ENCODE assay signal across 1 cellular context in the genomic region with DNA sequence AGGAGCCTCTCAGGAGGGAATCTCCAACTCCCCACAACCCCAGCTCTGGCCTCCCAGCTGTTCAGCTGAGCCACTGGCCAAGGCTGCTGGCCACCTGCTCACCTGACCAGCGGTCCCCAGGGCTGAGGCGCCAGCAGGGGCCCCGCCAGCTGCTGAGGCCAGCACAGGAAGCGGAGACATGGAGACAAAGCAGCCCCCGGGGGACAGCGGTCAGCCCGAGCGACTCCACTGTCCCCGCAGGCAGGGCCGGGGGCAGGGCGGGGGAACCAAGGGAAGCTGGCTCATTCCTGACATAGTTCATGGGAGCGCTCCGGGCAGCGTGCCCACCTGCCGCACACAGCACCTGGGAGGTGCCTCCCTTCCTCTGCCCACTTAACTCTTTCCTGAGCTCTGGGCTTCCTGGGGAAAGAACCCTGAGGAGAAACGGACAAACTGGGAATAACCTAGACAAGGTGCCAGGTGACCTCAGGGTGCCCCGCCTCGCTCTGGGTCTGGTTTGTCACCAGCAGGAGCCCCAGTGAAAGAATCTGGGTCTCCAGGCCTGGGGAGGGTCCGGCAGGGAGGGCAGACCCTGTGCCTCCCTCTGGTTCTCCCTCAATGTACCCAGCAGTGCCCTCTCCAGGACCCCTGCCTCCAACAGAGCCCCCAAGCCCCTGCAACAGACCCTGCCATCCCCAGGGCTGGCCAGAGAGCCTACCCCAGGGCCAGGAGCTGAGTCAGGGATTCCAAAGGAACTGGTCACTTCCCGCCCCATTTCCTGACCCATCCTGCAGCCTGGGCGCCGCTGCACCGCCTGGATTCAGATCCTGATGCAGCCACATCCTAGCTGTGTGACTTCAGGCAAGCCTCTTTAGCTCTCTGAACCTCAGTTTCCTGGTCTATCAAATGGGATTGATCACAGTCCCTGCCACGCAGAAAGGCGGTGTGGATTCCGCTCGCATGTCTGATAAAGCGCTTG.
A peak's percentile ranks its signal among the peaks of the same experiment; 100 is the strongest.
TF ChIP-seq lines count a peak whose summit lies in the region.

No MANE protein-coding gene starts in this region.

TF ChIP-seq in HepG2, 621 proteins besides CTCF, POLR2A, EP300 and RAD21 (continued from another document and continues in another):
- TF ChIP-seq, protein P1, sequence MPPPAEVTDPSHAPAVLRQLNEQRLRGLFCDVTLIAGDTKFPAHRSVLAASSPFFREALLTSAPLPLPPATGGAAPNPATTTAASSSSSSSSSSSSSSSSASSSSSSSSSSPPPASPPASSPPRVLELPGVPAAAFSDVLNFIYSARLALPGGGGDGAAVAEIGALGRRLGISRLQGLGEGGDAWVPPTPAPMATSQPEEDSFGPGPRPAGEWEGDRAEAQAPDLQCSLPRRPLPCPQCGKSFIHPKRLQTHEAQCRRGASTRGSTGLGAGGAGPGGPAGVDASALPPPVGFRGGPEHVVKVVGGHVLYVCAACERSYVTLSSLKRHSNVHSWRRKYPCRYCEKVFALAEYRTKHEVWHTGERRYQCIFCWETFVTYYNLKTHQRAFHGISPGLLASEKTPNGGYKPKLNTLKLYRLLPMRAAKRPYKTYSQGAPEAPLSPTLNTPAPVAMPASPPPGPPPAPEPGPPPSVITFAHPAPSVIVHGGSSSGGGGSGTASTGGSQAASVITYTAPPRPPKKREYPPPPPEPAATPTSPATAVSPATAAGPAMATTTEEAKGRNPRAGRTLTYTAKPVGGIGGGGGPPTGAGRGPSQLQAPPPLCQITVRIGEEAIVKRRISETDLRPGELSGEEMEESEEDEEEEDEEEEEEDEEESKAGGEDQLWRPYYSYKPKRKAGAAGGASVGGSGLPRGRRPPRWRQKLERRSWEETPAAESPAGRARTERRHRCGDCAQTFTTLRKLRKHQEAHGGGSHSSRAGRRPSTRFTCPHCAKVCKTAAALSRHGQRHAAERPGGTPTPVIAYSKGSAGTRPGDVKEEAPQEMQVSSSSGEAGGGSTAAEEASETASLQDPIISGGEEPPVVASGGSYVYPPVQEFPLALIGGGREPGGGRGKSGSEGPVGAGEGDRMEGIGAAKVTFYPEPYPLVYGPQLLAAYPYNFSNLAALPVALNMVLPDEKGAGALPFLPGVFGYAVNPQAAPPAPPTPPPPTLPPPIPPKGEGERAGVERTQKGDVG (CRISPR knock-in tag; IDR thresholded peaks at IDR 0.05; ENCODE audit: borderline replicate concordance), result peak; percentile 47; the same call in 1 of the 2 replicates
- TF ChIP-seq, protein P2, sequence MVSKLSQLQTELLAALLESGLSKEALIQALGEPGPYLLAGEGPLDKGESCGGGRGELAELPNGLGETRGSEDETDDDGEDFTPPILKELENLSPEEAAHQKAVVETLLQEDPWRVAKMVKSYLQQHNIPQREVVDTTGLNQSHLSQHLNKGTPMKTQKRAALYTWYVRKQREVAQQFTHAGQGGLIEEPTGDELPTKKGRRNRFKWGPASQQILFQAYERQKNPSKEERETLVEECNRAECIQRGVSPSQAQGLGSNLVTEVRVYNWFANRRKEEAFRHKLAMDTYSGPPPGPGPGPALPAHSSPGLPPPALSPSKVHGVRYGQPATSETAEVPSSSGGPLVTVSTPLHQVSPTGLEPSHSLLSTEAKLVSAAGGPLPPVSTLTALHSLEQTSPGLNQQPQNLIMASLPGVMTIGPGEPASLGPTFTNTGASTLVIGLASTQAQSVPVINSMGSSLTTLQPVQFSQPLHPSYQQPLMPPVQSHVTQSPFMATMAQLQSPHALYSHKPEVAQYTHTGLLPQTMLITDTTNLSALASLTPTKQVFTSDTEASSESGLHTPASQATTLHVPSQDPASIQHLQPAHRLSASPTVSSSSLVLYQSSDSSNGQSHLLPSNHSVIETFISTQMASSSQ (IDR thresholded peaks at IDR 0.05; ENCODE audit: low read depth), result no peak
- TF ChIP-seq, protein P2 (CRISPR knock-in tag; IDR thresholded peaks at IDR 0.05; ENCODE audit: borderline replicate concordance), result peak; percentile 33; the same call in 1 of the 2 replicates
- TF ChIP-seq ZNF567 (CRISPR knock-in tag; IDR thresholded peaks at IDR 0.05; ENCODE audit: borderline replicate concordance), result no peak; the same call in 1 of the 2 replicates
- TF ChIP-seq, protein P3, sequence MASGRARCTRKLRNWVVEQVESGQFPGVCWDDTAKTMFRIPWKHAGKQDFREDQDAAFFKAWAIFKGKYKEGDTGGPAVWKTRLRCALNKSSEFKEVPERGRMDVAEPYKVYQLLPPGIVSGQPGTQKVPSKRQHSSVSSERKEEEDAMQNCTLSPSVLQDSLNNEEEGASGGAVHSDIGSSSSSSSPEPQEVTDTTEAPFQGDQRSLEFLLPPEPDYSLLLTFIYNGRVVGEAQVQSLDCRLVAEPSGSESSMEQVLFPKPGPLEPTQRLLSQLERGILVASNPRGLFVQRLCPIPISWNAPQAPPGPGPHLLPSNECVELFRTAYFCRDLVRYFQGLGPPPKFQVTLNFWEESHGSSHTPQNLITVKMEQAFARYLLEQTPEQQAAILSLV (CRISPR knock-in tag; IDR thresholded peaks at IDR 0.05; ENCODE audit: borderline replicate concordance), result no peak
- TF ChIP-seq EEA1 (CRISPR knock-in tag; IDR thresholded peaks at IDR 0.05; ENCODE audit: borderline replicate concordance), result no peak
- no peak for TF ChIP-seq ZSCAN21 (CRISPR knock-in tag; IDR thresholded peaks at IDR 0.05; ENCODE audit: borderline replicate concordance)
- TF ChIP-seq SIX1 (CRISPR knock-in tag; IDR thresholded peaks at IDR 0.05; ENCODE audit: borderline replicate concordance), result no peak
- TF ChIP-seq SAP130 (CRISPR knock-in tag; IDR thresholded peaks at IDR 0.05; ENCODE audit: low read depth), result peak; percentile 69
- no peak for TF ChIP-seq SMYD3 (CRISPR knock-in tag; IDR thresholded peaks at IDR 0.05)
- TF ChIP-seq, protein P4, sequence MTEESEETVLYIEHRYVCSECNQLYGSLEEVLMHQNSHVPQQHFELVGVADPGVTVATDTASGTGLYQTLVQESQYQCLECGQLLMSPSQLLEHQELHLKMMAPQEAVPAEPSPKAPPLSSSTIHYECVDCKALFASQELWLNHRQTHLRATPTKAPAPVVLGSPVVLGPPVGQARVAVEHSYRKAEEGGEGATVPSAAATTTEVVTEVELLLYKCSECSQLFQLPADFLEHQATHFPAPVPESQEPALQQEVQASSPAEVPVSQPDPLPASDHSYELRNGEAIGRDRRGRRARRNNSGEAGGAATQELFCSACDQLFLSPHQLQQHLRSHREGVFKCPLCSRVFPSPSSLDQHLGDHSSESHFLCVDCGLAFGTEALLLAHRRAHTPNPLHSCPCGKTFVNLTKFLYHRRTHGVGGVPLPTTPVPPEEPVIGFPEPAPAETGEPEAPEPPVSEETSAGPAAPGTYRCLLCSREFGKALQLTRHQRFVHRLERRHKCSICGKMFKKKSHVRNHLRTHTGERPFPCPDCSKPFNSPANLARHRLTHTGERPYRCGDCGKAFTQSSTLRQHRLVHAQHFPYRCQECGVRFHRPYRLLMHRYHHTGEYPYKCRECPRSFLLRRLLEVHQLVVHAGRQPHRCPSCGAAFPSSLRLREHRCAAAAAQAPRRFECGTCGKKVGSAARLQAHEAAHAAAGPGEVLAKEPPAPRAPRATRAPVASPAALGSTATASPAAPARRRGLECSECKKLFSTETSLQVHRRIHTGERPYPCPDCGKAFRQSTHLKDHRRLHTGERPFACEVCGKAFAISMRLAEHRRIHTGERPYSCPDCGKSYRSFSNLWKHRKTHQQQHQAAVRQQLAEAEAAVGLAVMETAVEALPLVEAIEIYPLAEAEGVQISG (CRISPR knock-in tag; IDR thresholded peaks at IDR 0.05), result peak; percentile 19; the same call in 1 of the 2 replicates
- no peak for TF ChIP-seq ZNF547 (CRISPR knock-in tag; IDR thresholded peaks at IDR 0.05)
- TF ChIP-seq ZFP62 (CRISPR knock-in tag; IDR thresholded peaks at IDR 0.05), result no peak; the same call in 1 of the 2 replicates
- TF ChIP-seq, protein P5, sequence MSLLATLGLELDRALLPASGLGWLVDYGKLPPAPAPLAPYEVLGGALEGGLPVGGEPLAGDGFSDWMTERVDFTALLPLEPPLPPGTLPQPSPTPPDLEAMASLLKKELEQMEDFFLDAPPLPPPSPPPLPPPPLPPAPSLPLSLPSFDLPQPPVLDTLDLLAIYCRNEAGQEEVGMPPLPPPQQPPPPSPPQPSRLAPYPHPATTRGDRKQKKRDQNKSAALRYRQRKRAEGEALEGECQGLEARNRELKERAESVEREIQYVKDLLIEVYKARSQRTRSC (CRISPR knock-in tag; IDR thresholded peaks at IDR 0.05; ENCODE audit: low read depth), result no peak
- TF ChIP-seq ZNF616 (CRISPR knock-in tag; IDR thresholded peaks at IDR 0.05; ENCODE audit: low read depth), result no peak
- no peak for TF ChIP-seq PRMT3 (CRISPR knock-in tag; IDR thresholded peaks at IDR 0.05; ENCODE audit: borderline replicate concordance, low read depth)
- peak; percentile 11; the same call in 1 of the 2 replicates for TF ChIP-seq ZKSCAN8 (CRISPR knock-in tag; IDR thresholded peaks at IDR 0.05; ENCODE audit: borderline replicate concordance)
- no peak for TF ChIP-seq ZNF382 (CRISPR knock-in tag; IDR thresholded peaks at IDR 0.05; ENCODE audit: borderline replicate concordance)
- peak; percentile 53; the same call in 1 of the 2 replicates for TF ChIP-seq ZNF331 (CRISPR knock-in tag; IDR thresholded peaks at IDR 0.05)
- TF ChIP-seq ELF4 (CRISPR knock-in tag; IDR thresholded peaks at IDR 0.05; ENCODE audit: borderline replicate concordance), result no peak
- no peak for TF ChIP-seq MBD4 (IDR thresholded peaks at IDR 0.05; ENCODE audit: borderline replicate concordance, low read length)
- TF ChIP-seq, protein P6, sequence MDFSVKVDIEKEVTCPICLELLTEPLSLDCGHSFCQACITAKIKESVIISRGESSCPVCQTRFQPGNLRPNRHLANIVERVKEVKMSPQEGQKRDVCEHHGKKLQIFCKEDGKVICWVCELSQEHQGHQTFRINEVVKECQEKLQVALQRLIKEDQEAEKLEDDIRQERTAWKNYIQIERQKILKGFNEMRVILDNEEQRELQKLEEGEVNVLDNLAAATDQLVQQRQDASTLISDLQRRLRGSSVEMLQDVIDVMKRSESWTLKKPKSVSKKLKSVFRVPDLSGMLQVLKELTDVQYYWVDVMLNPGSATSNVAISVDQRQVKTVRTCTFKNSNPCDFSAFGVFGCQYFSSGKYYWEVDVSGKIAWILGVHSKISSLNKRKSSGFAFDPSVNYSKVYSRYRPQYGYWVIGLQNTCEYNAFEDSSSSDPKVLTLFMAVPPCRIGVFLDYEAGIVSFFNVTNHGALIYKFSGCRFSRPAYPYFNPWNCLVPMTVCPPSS (IDR thresholded peaks at IDR 0.05), result no peak
- TF ChIP-seq NR2F6 (IDR thresholded peaks at IDR 0.05), result peak; percentile 25; the same call in 1 of the 2 replicates
- TF ChIP-seq NR2F6 (CRISPR knock-in tag; IDR thresholded peaks at IDR 0.05), result peak; percentile 70
- TF ChIP-seq, protein P7, sequence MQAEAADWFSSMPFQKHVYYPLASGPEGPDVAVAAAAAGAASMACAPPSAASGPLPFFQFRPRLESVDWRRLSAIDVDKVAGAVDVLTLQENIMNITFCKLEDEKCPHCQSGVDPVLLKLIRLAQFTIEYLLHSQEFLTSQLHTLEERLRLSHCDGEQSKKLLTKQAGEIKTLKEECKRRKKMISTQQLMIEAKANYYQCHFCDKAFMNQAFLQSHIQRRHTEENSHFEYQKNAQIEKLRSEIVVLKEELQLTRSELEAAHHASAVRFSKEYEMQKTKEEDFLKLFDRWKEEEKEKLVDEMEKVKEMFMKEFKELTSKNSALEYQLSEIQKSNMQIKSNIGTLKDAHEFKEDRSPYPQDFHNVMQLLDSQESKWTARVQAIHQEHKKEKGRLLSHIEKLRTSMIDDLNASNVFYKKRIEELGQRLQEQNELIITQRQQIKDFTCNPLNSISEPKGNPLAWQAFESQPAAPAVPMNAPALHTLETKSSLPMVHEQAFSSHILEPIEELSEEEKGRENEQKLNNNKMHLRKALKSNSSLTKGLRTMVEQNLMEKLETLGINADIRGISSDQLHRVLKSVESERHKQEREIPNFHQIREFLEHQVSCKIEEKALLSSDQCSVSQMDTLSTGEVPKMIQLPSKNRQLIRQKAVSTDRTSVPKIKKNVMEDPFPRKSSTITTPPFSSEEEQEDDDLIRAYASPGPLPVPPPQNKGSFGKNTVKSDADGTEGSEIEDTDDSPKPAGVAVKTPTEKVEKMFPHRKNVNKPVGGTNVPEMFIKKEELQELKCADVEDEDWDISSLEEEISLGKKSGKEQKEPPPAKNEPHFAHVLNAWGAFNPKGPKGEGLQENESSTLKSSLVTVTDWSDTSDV (CRISPR knock-in tag; IDR thresholded peaks at IDR 0.05), result 0 out of 2 replicates have a peak, but pooled peaks have one; percentile 10
- TF ChIP-seq TAF15 (IDR thresholded peaks at IDR 0.05; ENCODE audit: low read depth, low read length, poor library complexity, severe bottlenecking), result no peak
- TF ChIP-seq ZNF75D (CRISPR knock-in tag; IDR thresholded peaks at IDR 0.05; ENCODE audit: borderline replicate concordance), result no peak
- no peak for TF ChIP-seq ZNF432 (CRISPR knock-in tag; IDR thresholded peaks at IDR 0.05; ENCODE audit: borderline replicate concordance)
- TF ChIP-seq FOXC1 (CRISPR knock-in tag; IDR thresholded peaks at IDR 0.05; ENCODE audit: borderline replicate concordance), result peak; percentile 60
- TF ChIP-seq RBFOX2 (IDR thresholded peaks at IDR 0.05; ENCODE audit: low read depth, low read length), result peak; percentile 88
- TF ChIP-seq, protein P8, sequence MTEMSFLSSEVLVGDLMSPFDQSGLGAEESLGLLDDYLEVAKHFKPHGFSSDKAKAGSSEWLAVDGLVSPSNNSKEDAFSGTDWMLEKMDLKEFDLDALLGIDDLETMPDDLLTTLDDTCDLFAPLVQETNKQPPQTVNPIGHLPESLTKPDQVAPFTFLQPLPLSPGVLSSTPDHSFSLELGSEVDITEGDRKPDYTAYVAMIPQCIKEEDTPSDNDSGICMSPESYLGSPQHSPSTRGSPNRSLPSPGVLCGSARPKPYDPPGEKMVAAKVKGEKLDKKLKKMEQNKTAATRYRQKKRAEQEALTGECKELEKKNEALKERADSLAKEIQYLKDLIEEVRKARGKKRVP (CRISPR knock-in tag; IDR thresholded peaks at IDR 0.05), result no peak
- TF ChIP-seq, protein P9, sequence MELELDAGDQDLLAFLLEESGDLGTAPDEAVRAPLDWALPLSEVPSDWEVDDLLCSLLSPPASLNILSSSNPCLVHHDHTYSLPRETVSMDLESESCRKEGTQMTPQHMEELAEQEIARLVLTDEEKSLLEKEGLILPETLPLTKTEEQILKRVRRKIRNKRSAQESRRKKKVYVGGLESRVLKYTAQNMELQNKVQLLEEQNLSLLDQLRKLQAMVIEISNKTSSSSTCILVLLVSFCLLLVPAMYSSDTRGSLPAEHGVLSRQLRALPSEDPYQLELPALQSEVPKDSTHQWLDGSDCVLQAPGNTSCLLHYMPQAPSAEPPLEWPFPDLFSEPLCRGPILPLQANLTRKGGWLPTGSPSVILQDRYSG (CRISPR knock-in tag; IDR thresholded peaks at IDR 0.05), result no peak
- TF ChIP-seq TBX2 (CRISPR knock-in tag; IDR thresholded peaks at IDR 0.05; ENCODE audit: borderline replicate concordance), result peak; percentile 64
- TF ChIP-seq NFIB (CRISPR knock-in tag; IDR thresholded peaks at IDR 0.05; ENCODE audit: borderline replicate concordance), result no peak
